ENCODE assay signal across 18 cellular contexts in genomic region chr7:92808635-92809034, GRCh38. TPM values are rescaled to one million over a fixed set of nuclear protein-coding genes. Genes with fewer than 3 reads are reported as not detected.
DNase-seq lines count a peak whose midpoint lies in the region; ATAC-seq and TF ChIP-seq lines count a peak whose summit lies in the region.
"Had no signal": no experiment of that assay in that cellular context is flagged by ENCODE, and none has a peak within 500 bp of the region (broad histone marks: within the 10 kb centered on the region; RNA-seq: fewer than 3 reads in every experiment).

No MANE protein-coding gene starts in this region.

- no peaks in the 10 kb centered on the region for H3K27me3 Mint-ChIP-seq in activated CD4-positive, alpha-beta memory T cell treated with anti-CD3 and anti-CD28 coated beads for 36 hours

- intact Hi-C loops in left ventricle myocardium inferior (cut with micrococcal nuclease): no loop called here
- intact Hi-C loops in activated CD4-positive, alpha-beta memory T cell treated with anti-CD3 and anti-CD28 coated beads for 36 hours (cut with micrococcal nuclease): loop anchor here (1.0 kb wide), 4 partner anchors 11 to 100 kb away; no protein-coding TSS in a partner anchor

- no peaks in the 10 kb centered on the region for H3K9me3 ChIP-seq in left ventricle myocardium inferior (replicated peaks)
- H3K9me3 ChIP-seq in right atrium auricular region: no peaks in the 10 kb centered on the region
- H3K9me3 ChIP-seq in fibroblast of lung (ENCODE audit: control insufficient read depth, insufficient read depth, low read depth, low read length): no peaks in the 10 kb centered on the region
- no peaks in the 10 kb centered on the region for H3K9me3 ChIP-seq in subcutaneous abdominal adipose tissue (ENCODE audit: control insufficient read depth in 5 of 5, low read length in 5 of 5)
- H3K9me3 ChIP-seq: gastrocnemius medialis had no signal

- peak overlapping the region; percentile 20 for H3K4me2 ChIP-seq in fibroblast of lung (ENCODE audit: extremely low read depth, insufficient read depth, low read length)

- H3K4me3 Mint-ChIP-seq in activated CD4-positive, alpha-beta memory T cell treated with anti-CD3 and anti-CD28 coated beads for 36 hours: no peak overlapping the region
- H3K4me3 Mint-ChIP-seq: endodermal cell had no signal

- POLR2A ChIA-PET in activated CD4-positive, alpha-beta memory T cell treated with anti-CD3 and anti-CD28 coated beads for 36 hours (lab: Charles Lee): interaction anchor here (0.9 to 2.7 kb wide), 5 partner anchors 15 to 177 kb away, joined by 3 to 22 read pairs (median 7); partner anchors contain the start of gene CDK6

- H4K20me1 ChIP-seq in fibroblast of lung (ENCODE audit: control insufficient read depth, extremely low read depth, insufficient read depth, low read length): no peaks in the 10 kb centered on the region

- peaks cover 25% of the 10 kb centered on the region for H3K36me3 Mint-ChIP-seq in activated CD4-positive, alpha-beta memory T cell treated with anti-CD3 and anti-CD28 coated beads for 36 hours

- no peaks in the 10 kb centered on the region for H3K9me3 Mint-ChIP-seq in activated CD4-positive, alpha-beta memory T cell treated with anti-CD3 and anti-CD28 coated beads for 36 hours
- H3K9me3 Mint-ChIP-seq: activated T-cell treated with anti-CD3 and anti-CD28 coated beads, Interleukin-2, amount 50 U/mL, for 4 hours; endodermal cell had no signal

- no peaks in the 10 kb centered on the region for H3K36me3 ChIP-seq in left ventricle myocardium inferior
- H3K36me3 ChIP-seq in right atrium auricular region: no peaks in the 10 kb centered on the region
- no peaks in the 10 kb centered on the region for H3K36me3 ChIP-seq in fibroblast of lung (ENCODE audit: control insufficient read depth, insufficient read depth, low read length)
- no peaks in the 10 kb centered on the region for H3K36me3 ChIP-seq in subcutaneous abdominal adipose tissue (ENCODE audit: control insufficient read depth in 5 of 5, insufficient read depth in 5 of 5, low read length in 5 of 5)
- H3K36me3 ChIP-seq: gastrocnemius medialis had no signal

- CTCF ChIA-PET in activated CD4-positive, alpha-beta memory T cell treated with anti-CD3 and anti-CD28 coated beads for 36 hours (lab: Charles Lee): interaction anchor here (0.6 to 1.9 kb wide), 2 partner anchors 24 to 144 kb away, joined by 4 to 7 read pairs; no protein-coding TSS in a partner anchor

- H3K27ac ChIP-seq in left ventricle myocardium inferior (replicated peaks) (peak overlapping the region; percentile 77), right atrium auricular region (no peak overlapping the region), fibroblast of lung (ENCODE audit: insufficient read depth, low read length) (no peak overlapping the region), subcutaneous abdominal adipose tissue (ENCODE audit: low read depth, low read length) (peak overlapping the region; percentile 34)

- H3K27ac Mint-ChIP-seq in activated CD4-positive, alpha-beta memory T cell treated with anti-CD3 and anti-CD28 coated beads for 36 hours: peak overlapping the region; percentile 83

- no peak for TF ChIP-seq CTCF in left ventricle myocardium inferior (IDR thresholded peaks at IDR 0.05; ENCODE audit: borderline replicate concordance)
- TF ChIP-seq CTCF in right atrium auricular region (IDR thresholded peaks at IDR 0.05): no peak
- no peak for TF ChIP-seq CTCF in fibroblast of lung (conservative IDR thresholded peaks at IDR 0.05 in 1 of 2, IDR thresholded peaks at IDR 0.05 in 1 of 2; ENCODE audit: low read depth in 1 of 2, low read length in 2 of 2)

- peaks cover 71% of the 10 kb centered on the region for H3K79me2 ChIP-seq in fibroblast of lung (ENCODE audit: control insufficient read depth, insufficient read depth, low read length)

- H3K27me3 ChIP-seq in left ventricle myocardium inferior (ENCODE audit: low read depth) (no peaks in the 10 kb centered on the region), right atrium auricular region (no peaks in the 10 kb centered on the region), fibroblast of lung (ENCODE audit: control insufficient read depth, insufficient read depth, low read length) (no peaks in the 10 kb centered on the region), subcutaneous abdominal adipose tissue (ENCODE audit: control insufficient read depth in 5 of 5, insufficient read depth in 4 of 5, low read length in 5 of 5) (no peaks in the 10 kb centered on the region)
- H3K27me3 ChIP-seq: gastrocnemius medialis had no signal

- peaks cover 70% of the 10 kb centered on the region for H3K4me1 Mint-ChIP-seq in activated CD4-positive, alpha-beta memory T cell treated with anti-CD3 and anti-CD28 coated beads for 36 hours (ENCODE audit: low read depth)

- H3K4me3 ChIP-seq in left ventricle myocardium inferior: no peak overlapping the region
- no peak overlapping the region for H3K4me3 ChIP-seq in right atrium auricular region
- no peak overlapping the region for H3K4me3 ChIP-seq in fibroblast of lung (replicated peaks in 1 of 4; ENCODE audit: control extremely low read depth in 1 of 4, insufficient read depth in 1 of 4, low read depth in 3 of 4, low read length in 4 of 4)
- no peak overlapping the region for H3K4me3 ChIP-seq in subcutaneous abdominal adipose tissue (ENCODE audit: low read depth in 1 of 5, low read length in 5 of 5)
- H3K4me3 ChIP-seq: gastrocnemius medialis had no signal

- DNase-seq in left ventricle myocardium inferior (no peak), right atrium auricular region (ENCODE audit: low spot score) (no peak), fibroblast of lung (ENCODE audit: low read depth in 2 of 2) (peak in 1 of 2 donors; percentile 46), 8988T (no peak), NCI-H82 treated with DMSO at 0.1 percent for 48 hours (lab: John Stamatoyannopoulos, UW; ENCODE audit: unreplicated experiment) (no peak)
- DNase-seq in activated CD4-positive, alpha-beta memory T cell treated with anti-CD3 and anti-CD28 coated beads for 36 hours: no peak
- DNase-seq: activated CD4-positive, alpha-beta T cell treated with anti-CD3 and anti-CD28 coated beads for 1 hour; activated T-cell treated with anti-CD3 and anti-CD28 coated beads, Interleukin-2, amount 50 U/mL, for 4 hours; AML-193; cerebellar nuclear complex; endodermal cell; gastrocnemius medialis; GDM1; H7; NCI-H187; substantia nigra had no signal

- H3K9ac ChIP-seq in fibroblast of lung (ENCODE audit: insufficient read depth, low read length) (no peak overlapping the region), subcutaneous abdominal adipose tissue (ENCODE audit: low read length in 5 of 5) (no peak overlapping the region)

- no peak overlapping the region for H2AFZ ChIP-seq in fibroblast of lung (ENCODE audit: low read length)

- H3K4me1 ChIP-seq in left ventricle myocardium inferior (peaks cover 43% of the 10 kb centered on the region), right atrium auricular region (peaks cover 0 to 26% of the 10 kb centered on the region in 2 donors), fibroblast of lung (ENCODE audit: control insufficient read depth, extremely low read depth, insufficient read depth, low read length) (peaks cover 13% of the 10 kb centered on the region), subcutaneous abdominal adipose tissue (ENCODE audit: control insufficient read depth in 5 of 5, insufficient read depth in 5 of 5, low read length in 5 of 5) (peaks cover 4 to 26% (median 20%) of the 10 kb centered on the region in 5 donors)

- no peak for ATAC-seq in HG03354 (IDR thresholded peaks at IDR 0.05; ENCODE audit: poor library complexity, severe bottlenecking, unreplicated experiment)

RNA-seq across cellular contexts. Expression of gene CDK6, which starts 27.7 kb away (rescaled TPM):
- total RNA-seq in left ventricle myocardium inferior: 16.5 TPM
- 10 to 100 TPM; 10.6 to 12.4 TPM for total RNA-seq in right atrium auricular region
- 100 to 1,000 TPM; 131 to 132 TPM for total RNA-seq in activated CD4-positive, alpha-beta memory T cell treated with anti-CD3 and anti-CD28 coated beads for 36 hours
- 9.8 and 17.8 TPM in 2 replicates for total RNA-seq in fibroblast of lung
- 13.4 and 19.2 TPM in 2 replicates for polyA plus RNA-seq in fibroblast of lung
- 6.2 and 10.6 TPM in 2 replicates for polyA plus RNA-seq in fibroblast of lung (2012)
- 17.8 and 53.6 TPM in 2 replicates for polyA minus RNA-seq in fibroblast of lung (ENCODE audit: low replicate concordance)

Comparison
In these comparisons a context has a peak if more than half of its experiments do, and no peak if none do; other contexts are left out.
1. H3K27ac ChIP-seq: peak in left ventricle myocardium inferior (single experiment) and subcutaneous abdominal adipose tissue (single experiment); none in right atrium auricular region (0 of 2) and fibroblast of lung (single experiment).